9 cellular contexts compared by ENCODE assay signal in the genomic region with DNA sequence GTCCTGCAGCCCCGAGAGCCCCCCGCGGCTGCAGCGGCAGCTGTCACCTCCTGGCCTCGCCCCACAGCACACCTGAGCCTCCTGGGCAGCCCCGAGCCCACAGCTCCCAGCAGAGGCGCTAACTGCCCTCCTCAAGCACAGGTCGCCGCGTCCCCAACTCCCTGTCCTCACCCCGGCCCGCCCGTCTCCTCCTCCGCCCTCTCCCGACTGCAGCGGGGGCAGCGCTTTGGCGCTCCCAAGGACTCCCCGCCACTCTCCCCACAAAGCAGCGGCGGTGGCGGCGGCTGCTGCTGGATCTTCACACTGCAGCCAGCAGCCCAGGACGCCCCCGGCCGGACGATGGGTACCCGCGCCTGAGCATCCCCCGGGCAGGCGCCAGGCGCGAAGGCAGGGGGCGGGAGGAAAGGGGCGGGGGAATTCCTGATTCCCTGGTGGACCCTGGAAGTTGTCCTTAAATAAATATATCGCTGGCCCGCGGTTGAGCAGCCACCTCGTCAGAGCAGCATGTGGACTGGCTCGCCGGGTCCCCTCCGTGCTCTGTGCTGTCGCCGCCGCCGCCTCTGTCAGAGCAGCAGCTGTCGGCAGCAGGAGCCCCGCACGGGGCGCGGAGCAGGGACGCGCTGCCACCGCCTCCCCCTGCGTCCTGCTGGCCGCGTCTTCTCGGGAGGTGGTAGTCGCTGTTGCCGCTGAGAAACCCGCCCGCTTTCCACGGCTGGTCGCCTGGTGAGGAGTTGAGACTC. TPM values are rescaled to one million over a fixed set of nuclear protein-coding genes. Genes with fewer than 3 reads are reported as not detected.
A peak's percentile ranks its signal among the peaks of the same experiment; 100 is the strongest.
DNase-seq lines count a peak whose midpoint lies in the region; ATAC-seq and TF ChIP-seq lines count a peak whose summit lies in the region.
"Had no signal": no experiment of that assay in that cellular context is flagged by ENCODE, and none has a peak within 500 bp of the region (broad histone marks: within the 10 kb centered on the region; RNA-seq: fewer than 3 reads in every experiment).

Gene ZNF804B, plus strand, starts transcription at position 485 of the 740 bp plus-strand sequence. CDS start 277 bp downstream, outside the sequence.

- CTCF ChIA-PET in PC-9 (lab: Charles Lee) = no interaction called here

- TF ChIP-seq CTCF in GM20000 (IDR thresholded peaks at IDR 0.05; ENCODE audit: extremely low read depth, missing control alignments) (no peak), right atrium auricular region (IDR thresholded peaks at IDR 0.05) (no peak), PC-9 (conservative IDR thresholded peaks at IDR 0.05) (no peak)

- H3K4me1 ChIP-seq in right atrium auricular region (peaks cover 0 to 18% of the 10 kb centered on the region in 2 donors), PC-9 (replicated peaks; ENCODE audit: insufficient read depth) (no peaks in the 10 kb centered on the region)

- no peaks in the 10 kb centered on the region for H4K20me1 ChIP-seq in PC-9 (ENCODE audit: insufficient read depth)

- intact Hi-C loops in sciatic nerve (cut with DNase I) (no loop called here), PC-9 (cut with micrococcal nuclease; ENCODE audit: unreplicated experiment) (no loop called here)

- H3K79me2 ChIP-seq in PC-9 (ENCODE audit: low read depth) = no peaks in the 10 kb centered on the region

- no TSS peak for BruUV-seq in PC-9 (replicated peaks; lab: Mats Ljungman, UMichigan)

- H3K27me3 ChIP-seq in right atrium auricular region (peaks cover 0 to 6% of the 10 kb centered on the region in 2 donors), PC-9 (ENCODE audit: insufficient read depth, low read depth) (no peaks in the 10 kb centered on the region)

- H3F3A ChIP-seq in PC-9 (ENCODE audit: insufficient read depth, low read depth) = no peaks in the 10 kb centered on the region

- no peak within 1 kb of the TSS for H3K27ac ChIP-seq in right atrium auricular region
- H3K27ac ChIP-seq in PC-9 = no peak within 1 kb of the TSS

- ATAC-seq in SK-N-SH treated with all-trans-retinoic acid at 6 μM for 48 hours = peak; percentile 78
- peak; percentile 32 for ATAC-seq in sciatic nerve
- no peak for ATAC-seq in GM18868 (IDR thresholded peaks at IDR 0.05; ENCODE audit: unreplicated experiment)
- no peak for ATAC-seq in GM21515 (IDR thresholded peaks at IDR 0.05; ENCODE audit: unreplicated experiment)

- no peak within 1 kb of the TSS for H3K4me2 ChIP-seq in PC-9

- H3K4me3 ChIP-seq in right atrium auricular region = peak within 1 kb of the TSS; percentile 12 to 54
- H3K4me3 ChIP-seq in PC-9 = no peak within 1 kb of the TSS

- H3K9me3 ChIP-seq in right atrium auricular region (no peaks in the 10 kb centered on the region), PC-9 (ENCODE audit: insufficient read depth, low read depth) (no peaks in the 10 kb centered on the region)

- POLR2A ChIA-PET in PC-9 (lab: Charles Lee; ENCODE audit: unreplicated experiment) = no interaction called here

- H3K36me3 ChIP-seq in right atrium auricular region = no peaks in the 10 kb centered on the region
- H3K36me3 ChIP-seq in PC-9 (ENCODE audit: low read depth) = no peaks in the 10 kb centered on the region

- no peaks in the 10 kb centered on the region for H3K9me2 ChIP-seq in PC-9 (ENCODE audit: insufficient read depth)

- no peak within 1 kb of the TSS for H2AFZ ChIP-seq in PC-9

- DNase-seq in GM20000 (ENCODE audit: low spot score) (peak; percentile 13), right atrium auricular region (ENCODE audit: low spot score) (no peak), sciatic nerve (ENCODE audit: low spot score) (peak; percentile 56), NCI-H1694 treated with DMSO at 0.1 percent for 48 hours (lab: John Stamatoyannopoulos, UW) (no peak), PC-9 (no peak)

TF ChIP-seq in SK-N-SH treated with all-trans-retinoic acid at 6 μM for 48 hours, 23 proteins besides CTCF, POLR2A, EP300 and RAD21:
- no peak for TF ChIP-seq ISL1 (CRISPR knock-in tag; IDR thresholded peaks at IDR 0.05)
- TF ChIP-seq ZC3H10 (CRISPR knock-in tag; IDR thresholded peaks at IDR 0.05) = no peak

RNA-seq across cellular contexts. Expression of gene ZNF804B, which starts in this region (rescaled TPM):
- total RNA-seq in right atrium auricular region = under 1 TPM; 0.20 to 0.26 TPM
- not detected for total RNA-seq in sciatic nerve
- total RNA-seq in PC-9 (2021) = not detected in 2 replicates
- total RNA-seq: skeletal muscle tissue had no signal

Comparison
In these comparisons a context has a peak if more than half of its experiments do, and no peak if none do; other contexts are left out.
1. Peak in DNase-seq and ATAC-seq in sciatic nerve; RNA of the gene not detected or under 1 TPM.